In the genomic region with DNA sequence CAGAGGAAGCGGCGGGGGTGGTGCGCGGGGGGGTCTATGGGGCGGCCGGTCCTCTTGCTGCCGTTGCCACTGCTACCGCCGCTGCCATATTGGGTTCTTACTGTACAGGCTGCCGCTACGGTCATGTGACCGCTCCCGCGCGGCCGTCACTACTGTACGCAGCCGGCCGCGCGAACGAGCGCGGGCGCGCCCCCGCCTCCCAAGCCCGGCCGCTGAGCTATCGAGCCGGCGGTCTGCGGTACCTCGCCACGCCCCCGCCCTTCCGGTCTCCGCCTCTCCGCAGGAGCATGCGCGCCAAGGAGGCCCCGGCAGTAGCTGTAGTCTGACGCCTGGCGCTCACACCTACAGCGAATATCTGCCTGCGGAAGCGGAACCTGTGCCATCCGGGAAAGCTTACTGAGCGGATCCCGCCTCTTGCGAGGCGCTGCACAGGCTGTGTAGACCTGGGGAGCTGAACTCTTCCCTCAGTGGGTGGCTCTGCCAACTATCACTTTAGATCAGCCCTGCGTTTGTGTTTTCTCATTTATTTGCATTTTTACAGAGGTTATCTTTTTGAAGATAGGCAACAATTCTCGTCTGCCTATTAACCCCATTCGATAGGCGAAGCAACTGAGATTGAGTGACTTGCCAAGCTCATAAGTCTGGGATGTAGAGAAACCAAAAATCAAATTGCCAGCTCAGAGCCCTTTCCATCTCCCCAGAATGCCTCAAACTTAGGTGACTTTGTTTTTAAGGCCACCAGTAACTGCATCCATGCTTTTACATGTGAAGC, we compare ENCODE assay signal across 8 cellular contexts. TPM values are rescaled to one million over a fixed set of nuclear protein-coding genes. Genes with fewer than 3 reads are reported as not detected.
DNase-seq lines count a peak whose midpoint lies in the region; ATAC-seq lines count a peak whose summit lies in the region.

Gene ASXL2 (minus strand): TSS at position 127 of the 772 bp plus-strand sequence. CDS start 265 bp downstream, outside the sequence.

- CTCF ChIA-PET in activated CD4-positive, alpha-beta T cell treated with anti-CD3 and anti-CD28 coated beads, Interleukin-2, amount 10 ng/mL, durations not matched to agents 7 days and 5 days (lab: Charles Lee) = interaction anchor here (0.6 to 1.2 kb wide), 10 partner anchors 11 to 393 kb away, joined by 3 to 6 read pairs (median 3); partner anchors contain the start of gene HADHA

- H3K36me3 Mint-ChIP-seq in activated CD4-positive, alpha-beta T cell treated with anti-CD3 and anti-CD28 coated beads, Interleukin-2, amount 10 ng/mL, durations not matched to agents 7 days and 5 days (ENCODE audit: low read depth) = peaks cover 15% of the 10 kb centered on the region

- peaks cover 39% of the 10 kb centered on the region for H3K4me1 Mint-ChIP-seq in activated CD4-positive, alpha-beta T cell treated with anti-CD3 and anti-CD28 coated beads, Interleukin-2, amount 10 ng/mL, durations not matched to agents 7 days and 5 days

- no peaks in the 10 kb centered on the region for H3K27me3 Mint-ChIP-seq in activated CD4-positive, alpha-beta T cell treated with anti-CD3 and anti-CD28 coated beads, Interleukin-2, amount 10 ng/mL, durations not matched to agents 7 days and 5 days

- POLR2A ChIA-PET in activated CD4-positive, alpha-beta T cell treated with anti-CD3 and anti-CD28 coated beads, Interleukin-2, amount 10 ng/mL, durations not matched to agents 7 days and 5 days (lab: Charles Lee) = interaction anchor here (0.5 to 1.1 kb wide), 5 partner anchors 14 to 1568 kb away, joined by 3 to 5 read pairs (median 4); no protein-coding TSS in a partner anchor

- peaks cover 17% of the 10 kb centered on the region for H3K36me3 ChIP-seq in BLaER1

- peaks cover 24% of the 10 kb centered on the region for H3K4me1 ChIP-seq in BLaER1

- H3K9me3 ChIP-seq in BLaER1 = no peaks in the 10 kb centered on the region

- no peaks in the 10 kb centered on the region for H3K27me3 ChIP-seq in BLaER1

- peaks cover 38% of the 10 kb centered on the region for H4K20me1 ChIP-seq in BLaER1

- H3K4me3 Mint-ChIP-seq in activated CD4-positive, alpha-beta T cell treated with anti-CD3 and anti-CD28 coated beads, Interleukin-2, amount 10 ng/mL, durations not matched to agents 7 days and 5 days = peak within 1 kb of the TSS; percentile 97

- H3K4me2 ChIP-seq in BLaER1 = peak within 1 kb of the TSS; percentile 84

- H3K9me3 Mint-ChIP-seq in activated CD4-positive, alpha-beta T cell treated with anti-CD3 and anti-CD28 coated beads, Interleukin-2, amount 10 ng/mL, durations not matched to agents 7 days and 5 days = no peaks in the 10 kb centered on the region

- DNase-seq in NCI-H69 (lab: John Stamatoyannopoulos, UW) (peak; percentile 97), cortex of kidney (lab: John Stamatoyannopoulos, UW) (peak; percentile 74), left kidney (ENCODE audit: low read depth, low spot score) (peak; percentile 99)
- DNase-seq in activated CD4-positive, alpha-beta T cell treated with anti-CD3 and anti-CD28 coated beads, Interleukin-2, amount 10 ng/mL, durations not matched to agents 7 days and 5 days = peak; percentile 96
- peak; percentile 96 to 97 for DNase-seq in stimulated activated CD4-positive, alpha-beta T cell treated with anti-CD3 and anti-CD28 coated beads, Interleukin-2, amount 100 ng/mL, for 24 hours

- peak within 1 kb of the TSS; percentile 95 for H3K27ac ChIP-seq in BLaER1

- H3K9ac ChIP-seq in BLaER1 = peak within 1 kb of the TSS; percentile 96

- peak within 1 kb of the TSS; percentile 95 for H3K27ac Mint-ChIP-seq in activated CD4-positive, alpha-beta T cell treated with anti-CD3 and anti-CD28 coated beads, Interleukin-2, amount 10 ng/mL, durations not matched to agents 7 days and 5 days

- peak within 1 kb of the TSS; percentile 98 for H3K4me3 ChIP-seq in BLaER1

- ATAC-seq in GM19328 (IDR thresholded peaks at IDR 0.05; ENCODE audit: unreplicated experiment) = peak; percentile 91
- ATAC-seq in HG03520 (IDR thresholded peaks at IDR 0.05; ENCODE audit: unreplicated experiment) = peak; percentile 88

RNA-seq across cellular contexts. Expression of gene ASXL2, which starts in this region (rescaled TPM):
- 10 to 100 TPM; 39.3 to 44.4 TPM for total RNA-seq in activated CD4-positive, alpha-beta T cell treated with anti-CD3 and anti-CD28 coated beads, Interleukin-2, amount 10 ng/mL, durations not matched to agents 7 days and 5 days

Comparison
In these comparisons a context has a peak if more than half of its experiments do, and no peak if none do; other contexts are left out.
1. Peak in every context shown above with its lines: DNase-seq, ATAC-seq, H3K4me3 ChIP-seq and H3K27ac ChIP-seq.